ENCODE assay signal across 26 cellular contexts in genomic region chr4:7343353-7343655, GRCh38.
"Had no signal": no experiment of that assay in that cellular context is flagged by ENCODE, and none has a peak within 500 bp of the region (broad histone marks: within the 10 kb centered on the region; RNA-seq: fewer than 3 reads in every experiment).

No MANE protein-coding gene starts in this region.

- H3K27me3 ChIP-seq: brain microvascular endothelial cell, heart left ventricle had no signal

- H3K4me3 ChIP-seq: heart left ventricle had no signal

- DNase-seq: activated CD4-positive, alpha-beta memory T cell treated with anti-CD3 and anti-CD28 coated beads, Interleukin-2, amount 10 ng/mL, durations not matched to agents 7 days and 5 days; activated CD4-positive, alpha-beta T cell treated with anti-CD3 and anti-CD28 coated beads for 36 hours; activated CD4-positive, alpha-beta T cell treated with anti-CD3 and anti-CD28 coated beads, Interleukin-2, amount 10 ng/mL, durations not matched to agents 7 days and 5 days; activated CD4-positive, alpha-beta T cell treated with anti-CD3 and anti-CD28 coated beads, Interleukin-2, amount 50 U/mL, for 4 hours; activated CD4-positive, CD25-positive, alpha-beta regulatory T cell; activated CD4-positive, CD25-positive, alpha-beta regulatory T cell treated with anti-CD3 and anti-CD28 coated beads, Interleukin-2, amount 50 U/mL, for 72 hours; activated CD8-positive, alpha-beta memory T cell treated with anti-CD3 and anti-CD28 coated beads, Interleukin-2, amount 50 U/mL, for 48 hours; activated gamma-delta T cell; activated naive CD4-positive, alpha-beta T cell; activated naive CD4-positive, alpha-beta T cell treated with anti-CD3 and anti-CD28 coated beads, Interleukin-2, amount 10 ng/mL, durations not matched to agents 7 days and 5 days; activated naive CD8-positive, alpha-beta T cell treated with anti-CD3 and anti-CD28 coated beads, Interleukin-2, amount 10 ng/mL, durations not matched to agents 7 days and 5 days; activated T-cell treated with anti-CD3 and anti-CD28 coated beads for 4 hours; activated T-cell treated with anti-CD3 and anti-CD28 coated beads, Interleukin-2, amount 50 U/mL, for 24 hours; activated T-cell treated with anti-CD3 and anti-CD28 coated beads, Interleukin-2, amount 50 U/mL, for 72 hours; anterior cingulate cortex; brain microvascular endothelial cell; cortex of kidney; dermis blood vessel endothelial cell; effector CD8-positive, alpha-beta T cell; foreskin fibroblast; T-helper 1 cell; T-helper 17 cell; T1000 had no signal

- H3K27ac ChIP-seq: brain microvascular endothelial cell, epithelial cell of prostate, heart left ventricle had no signal

- H3K36me3 ChIP-seq: brain microvascular endothelial cell, heart left ventricle had no signal

- H3K4me1 ChIP-seq: heart left ventricle had no signal

- ATAC-seq: activated CD4-positive, alpha-beta T cell treated with anti-CD3 and anti-CD28 coated beads for 36 hours; activated naive CD4-positive, alpha-beta T cell treated with anti-CD3 and anti-CD28 coated beads, Interleukin-2, amount 50 U/mL, for 72 hours; activated T-cell treated with anti-CD3 and anti-CD28 coated beads, Interleukin-2, amount 50 U/mL, for 72 hours; heart left ventricle; T-helper 17 cell had no signal
